Comparison of ENCODE assay signal across 1 cellular context in the genomic region with DNA sequence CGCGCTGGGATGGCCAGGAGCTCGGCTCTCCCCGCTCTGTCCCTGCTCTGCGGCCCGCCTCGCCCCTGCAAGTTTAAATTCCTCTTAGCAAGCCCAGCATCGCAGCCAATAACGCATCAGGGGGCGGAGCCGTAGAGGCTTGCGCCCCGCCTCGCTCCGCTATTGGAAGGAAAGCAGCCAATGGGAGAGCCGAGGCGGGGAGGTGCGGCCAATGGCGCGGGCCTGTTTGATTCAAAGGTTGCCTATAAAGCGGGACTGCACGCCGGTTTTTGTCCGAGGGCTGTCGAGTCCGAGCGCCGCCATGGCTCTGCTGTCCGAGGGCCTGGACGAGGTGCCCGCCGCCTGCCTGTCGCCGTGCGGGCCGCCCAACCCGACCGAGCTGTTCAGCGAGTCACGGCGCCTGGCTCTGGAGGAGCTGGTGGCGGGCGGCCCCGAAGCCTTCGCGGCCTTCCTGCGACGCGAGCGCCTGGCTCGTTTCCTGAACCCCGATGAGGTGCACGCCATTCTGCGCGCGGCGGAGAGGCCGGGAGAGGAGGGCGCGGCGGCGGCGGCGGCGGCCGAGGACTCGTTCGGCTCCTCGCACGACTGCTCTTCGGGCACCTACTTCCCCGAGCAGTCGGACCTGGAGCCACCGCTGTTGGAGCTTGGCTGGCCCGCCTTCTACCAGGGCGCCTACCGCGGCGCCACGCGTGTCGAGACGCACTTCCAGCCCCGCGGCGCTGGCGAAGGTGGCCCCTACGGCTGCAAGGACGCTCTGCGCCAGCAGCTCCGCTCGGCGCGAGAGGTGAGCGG.
TF ChIP-seq lines count a peak whose summit lies in the region.

A gene with protein sequence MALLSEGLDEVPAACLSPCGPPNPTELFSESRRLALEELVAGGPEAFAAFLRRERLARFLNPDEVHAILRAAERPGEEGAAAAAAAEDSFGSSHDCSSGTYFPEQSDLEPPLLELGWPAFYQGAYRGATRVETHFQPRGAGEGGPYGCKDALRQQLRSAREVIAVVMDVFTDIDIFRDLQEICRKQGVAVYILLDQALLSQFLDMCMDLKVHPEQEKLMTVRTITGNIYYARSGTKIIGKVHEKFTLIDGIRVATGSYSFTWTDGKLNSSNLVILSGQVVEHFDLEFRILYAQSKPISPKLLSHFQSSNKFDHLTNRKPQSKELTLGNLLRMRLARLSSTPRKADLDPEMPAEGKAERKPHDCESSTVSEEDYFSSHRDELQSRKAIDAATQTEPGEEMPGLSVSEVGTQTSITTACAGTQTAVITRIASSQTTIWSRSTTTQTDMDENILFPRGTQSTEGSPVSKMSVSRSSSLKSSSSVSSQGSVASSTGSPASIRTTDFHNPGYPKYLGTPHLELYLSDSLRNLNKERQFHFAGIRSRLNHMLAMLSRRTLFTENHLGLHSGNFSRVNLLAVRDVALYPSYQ (plus strand): TSS at position 276 of the 792 bp plus-strand sequence. CDS start 26 bp downstream, at position 302.

TF ChIP-seq in WTC11, 78 proteins besides CTCF, POLR2A, EP300 and RAD21 (continued from another document):
- TF ChIP-seq, protein P1, sequence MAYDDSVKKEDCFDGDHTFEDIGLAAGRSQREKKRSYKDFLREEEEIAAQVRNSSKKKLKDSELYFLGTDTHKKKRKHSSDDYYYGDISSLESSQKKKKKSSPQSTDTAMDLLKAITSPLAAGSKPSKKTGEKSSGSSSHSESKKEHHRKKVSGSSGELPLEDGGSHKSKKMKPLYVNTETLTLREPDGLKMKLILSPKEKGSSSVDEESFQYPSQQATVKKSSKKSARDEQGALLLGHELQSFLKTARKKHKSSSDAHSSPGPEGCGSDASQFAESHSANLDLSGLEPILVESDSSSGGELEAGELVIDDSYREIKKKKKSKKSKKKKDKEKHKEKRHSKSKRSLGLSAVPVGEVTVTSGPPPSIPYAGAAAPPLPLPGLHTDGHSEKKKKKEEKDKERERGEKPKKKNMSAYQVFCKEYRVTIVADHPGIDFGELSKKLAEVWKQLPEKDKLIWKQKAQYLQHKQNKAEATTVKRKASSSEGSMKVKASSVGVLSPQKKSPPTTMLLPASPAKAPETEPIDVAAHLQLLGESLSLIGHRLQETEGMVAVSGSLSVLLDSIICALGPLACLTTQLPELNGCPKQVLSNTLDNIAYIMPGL (CRISPR knock-in tag; IDR thresholded peaks at IDR 0.05): no peak; the same call in none of the 2 replicates
- TF ChIP-seq, protein P2, sequence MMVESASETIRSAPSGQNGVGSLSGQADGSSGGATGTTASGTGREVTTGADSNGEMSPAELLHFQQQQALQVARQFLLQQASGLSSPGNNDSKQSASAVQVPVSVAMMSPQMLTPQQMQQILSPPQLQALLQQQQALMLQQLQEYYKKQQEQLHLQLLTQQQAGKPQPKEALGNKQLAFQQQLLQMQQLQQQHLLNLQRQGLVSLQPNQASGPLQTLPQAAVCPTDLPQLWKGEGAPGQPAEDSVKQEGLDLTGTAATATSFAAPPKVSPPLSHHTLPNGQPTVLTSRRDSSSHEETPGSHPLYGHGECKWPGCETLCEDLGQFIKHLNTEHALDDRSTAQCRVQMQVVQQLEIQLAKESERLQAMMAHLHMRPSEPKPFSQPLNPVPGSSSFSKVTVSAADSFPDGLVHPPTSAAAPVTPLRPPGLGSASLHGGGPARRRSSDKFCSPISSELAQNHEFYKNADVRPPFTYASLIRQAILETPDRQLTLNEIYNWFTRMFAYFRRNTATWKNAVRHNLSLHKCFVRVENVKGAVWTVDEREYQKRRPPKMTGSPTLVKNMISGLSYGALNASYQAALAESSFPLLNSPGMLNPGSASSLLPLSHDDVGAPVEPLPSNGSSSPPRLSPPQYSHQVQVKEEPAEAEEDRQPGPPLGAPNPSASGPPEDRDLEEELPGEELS (CRISPR knock-in tag; IDR thresholded peaks at IDR 0.05): peak; percentile 77
- TF ChIP-seq FOXK1 (CRISPR knock-in tag; IDR thresholded peaks at IDR 0.05) (peak; percentile 84), ZNF317 (CRISPR knock-in tag; IDR thresholded peaks at IDR 0.05; ENCODE audit: borderline replicate concordance, low read depth) (no peak)
